1 cellular context compared by ENCODE assay signal in the genomic region with DNA sequence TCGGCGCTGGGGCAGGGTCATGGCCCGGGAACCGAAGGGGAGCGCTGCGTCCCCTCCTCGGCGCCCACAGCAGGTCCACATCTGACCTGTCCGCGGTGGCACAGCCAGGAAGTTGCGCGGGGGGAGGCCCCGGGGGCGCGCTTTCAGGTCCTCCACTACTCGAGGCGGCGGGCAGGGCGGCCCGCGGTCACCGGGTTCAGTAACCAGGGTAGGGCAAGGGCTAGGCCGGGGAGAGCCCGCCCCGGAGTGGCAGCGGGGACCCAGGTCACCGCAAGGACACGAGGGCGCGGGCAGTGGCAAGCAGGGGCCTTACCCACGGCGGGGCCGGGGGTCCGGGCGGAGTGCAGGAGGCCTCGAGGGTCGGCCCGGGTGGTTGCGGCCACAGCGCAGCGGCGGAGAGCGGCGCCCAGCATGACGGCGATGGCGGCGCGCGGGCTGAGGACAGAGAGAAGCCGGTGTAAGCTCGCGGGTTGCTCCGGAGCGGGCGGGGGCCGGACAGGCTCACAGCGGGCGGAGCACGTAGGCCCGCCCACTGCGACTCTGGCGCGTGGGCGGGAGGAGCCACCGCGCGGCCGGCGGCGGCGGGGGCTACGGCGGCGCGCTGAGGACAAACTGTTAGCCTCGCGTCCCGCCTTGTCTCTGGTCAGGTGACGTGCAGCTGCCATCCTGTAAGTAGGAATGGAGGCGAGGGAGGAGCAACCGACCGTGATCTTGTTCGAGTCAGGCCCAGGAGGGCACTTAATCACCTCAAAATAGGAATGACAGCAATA.
A peak's percentile ranks its signal among the peaks of the same experiment; 100 is the strongest.
TF ChIP-seq lines count a peak whose summit lies in the region.

TSS of gene COX5A (minus strand) at position 472 of the 770 bp plus-strand sequence. CDS start at position 413, 59 bp downstream.

TF ChIP-seq in WTC11, 78 proteins besides CTCF, POLR2A, EP300 and RAD21 (continued from another document and continues in another):
- TF ChIP-seq, protein P1, sequence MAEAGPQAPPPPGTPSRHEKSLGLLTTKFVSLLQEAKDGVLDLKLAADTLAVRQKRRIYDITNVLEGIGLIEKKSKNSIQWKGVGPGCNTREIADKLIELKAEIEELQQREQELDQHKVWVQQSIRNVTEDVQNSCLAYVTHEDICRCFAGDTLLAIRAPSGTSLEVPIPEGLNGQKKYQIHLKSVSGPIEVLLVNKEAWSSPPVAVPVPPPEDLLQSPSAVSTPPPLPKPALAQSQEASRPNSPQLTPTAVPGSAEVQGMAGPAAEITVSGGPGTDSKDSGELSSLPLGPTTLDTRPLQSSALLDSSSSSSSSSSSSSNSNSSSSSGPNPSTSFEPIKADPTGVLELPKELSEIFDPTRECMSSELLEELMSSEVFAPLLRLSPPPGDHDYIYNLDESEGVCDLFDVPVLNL (CRISPR knock-in tag; IDR thresholded peaks at IDR 0.05; ENCODE audit: borderline replicate concordance, low read depth), result peak; percentile 34; the same call in 1 of the 2 replicates
- peak; percentile 53; the same call in 1 of the 2 replicates for TF ChIP-seq TCF7 (CRISPR knock-in tag; IDR thresholded peaks at IDR 0.05; ENCODE audit: low read depth)
- TF ChIP-seq AR (CRISPR knock-in tag; IDR thresholded peaks at IDR 0.05), result no peak
- TF ChIP-seq, protein P2, sequence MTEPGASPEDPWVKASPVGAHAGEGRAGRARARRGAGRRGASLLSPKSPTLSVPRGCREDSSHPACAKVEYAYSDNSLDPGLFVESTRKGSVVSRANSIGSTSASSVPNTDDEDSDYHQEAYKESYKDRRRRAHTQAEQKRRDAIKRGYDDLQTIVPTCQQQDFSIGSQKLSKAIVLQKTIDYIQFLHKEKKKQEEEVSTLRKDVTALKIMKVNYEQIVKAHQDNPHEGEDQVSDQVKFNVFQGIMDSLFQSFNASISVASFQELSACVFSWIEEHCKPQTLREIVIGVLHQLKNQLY (CRISPR knock-in tag; IDR thresholded peaks at IDR 0.05), result peak; percentile 54; the same call in 1 of the 2 replicates
- TF ChIP-seq AFF4 (CRISPR knock-in tag; IDR thresholded peaks at IDR 0.05; ENCODE audit: borderline replicate concordance), result no peak
- TF ChIP-seq TEAD4 (CRISPR knock-in tag; IDR thresholded peaks at IDR 0.05), result no peak
- TF ChIP-seq HMGXB4 (CRISPR knock-in tag; IDR thresholded peaks at IDR 0.05), result peak; percentile 87; the same call in 1 of the 2 replicates
- no peak for TF ChIP-seq HMGA2 (CRISPR knock-in tag; IDR thresholded peaks at IDR 0.05)
- TF ChIP-seq, protein P3, sequence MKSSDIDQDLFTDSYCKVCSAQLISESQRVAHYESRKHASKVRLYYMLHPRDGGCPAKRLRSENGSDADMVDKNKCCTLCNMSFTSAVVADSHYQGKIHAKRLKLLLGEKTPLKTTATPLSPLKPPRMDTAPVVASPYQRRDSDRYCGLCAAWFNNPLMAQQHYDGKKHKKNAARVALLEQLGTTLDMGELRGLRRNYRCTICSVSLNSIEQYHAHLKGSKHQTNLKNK (CRISPR knock-in tag; IDR thresholded peaks at IDR 0.05), result no peak
- TF ChIP-seq, protein P4, sequence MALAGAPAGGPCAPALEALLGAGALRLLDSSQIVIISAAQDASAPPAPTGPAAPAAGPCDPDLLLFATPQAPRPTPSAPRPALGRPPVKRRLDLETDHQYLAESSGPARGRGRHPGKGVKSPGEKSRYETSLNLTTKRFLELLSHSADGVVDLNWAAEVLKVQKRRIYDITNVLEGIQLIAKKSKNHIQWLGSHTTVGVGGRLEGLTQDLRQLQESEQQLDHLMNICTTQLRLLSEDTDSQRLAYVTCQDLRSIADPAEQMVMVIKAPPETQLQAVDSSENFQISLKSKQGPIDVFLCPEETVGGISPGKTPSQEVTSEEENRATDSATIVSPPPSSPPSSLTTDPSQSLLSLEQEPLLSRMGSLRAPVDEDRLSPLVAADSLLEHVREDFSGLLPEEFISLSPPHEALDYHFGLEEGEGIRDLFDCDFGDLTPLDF (CRISPR knock-in tag; IDR thresholded peaks at IDR 0.05), result no peak
- TF ChIP-seq, protein P5, sequence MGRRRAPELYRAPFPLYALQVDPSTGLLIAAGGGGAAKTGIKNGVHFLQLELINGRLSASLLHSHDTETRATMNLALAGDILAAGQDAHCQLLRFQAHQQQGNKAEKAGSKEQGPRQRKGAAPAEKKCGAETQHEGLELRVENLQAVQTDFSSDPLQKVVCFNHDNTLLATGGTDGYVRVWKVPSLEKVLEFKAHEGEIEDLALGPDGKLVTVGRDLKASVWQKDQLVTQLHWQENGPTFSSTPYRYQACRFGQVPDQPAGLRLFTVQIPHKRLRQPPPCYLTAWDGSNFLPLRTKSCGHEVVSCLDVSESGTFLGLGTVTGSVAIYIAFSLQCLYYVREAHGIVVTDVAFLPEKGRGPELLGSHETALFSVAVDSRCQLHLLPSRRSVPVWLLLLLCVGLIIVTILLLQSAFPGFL (CRISPR knock-in tag; IDR thresholded peaks at IDR 0.05; ENCODE audit: borderline replicate concordance), result 0 out of 2 replicates have a peak, but pooled peaks have one; percentile 53
- peak; percentile 96 for TF ChIP-seq KAT7 (CRISPR knock-in tag; IDR thresholded peaks at IDR 0.05; ENCODE audit: borderline replicate concordance)
- TF ChIP-seq ELF4 (CRISPR knock-in tag; IDR thresholded peaks at IDR 0.05; ENCODE audit: low read depth), result no peak
- no peak for TF ChIP-seq NR2C2 (CRISPR knock-in tag; IDR thresholded peaks at IDR 0.05)
- no peak for TF ChIP-seq JAZF1 (CRISPR knock-in tag; IDR thresholded peaks at IDR 0.05)
- TF ChIP-seq NFATC4 (CRISPR knock-in tag; IDR thresholded peaks at IDR 0.05), result no peak
- TF ChIP-seq, protein P6, sequence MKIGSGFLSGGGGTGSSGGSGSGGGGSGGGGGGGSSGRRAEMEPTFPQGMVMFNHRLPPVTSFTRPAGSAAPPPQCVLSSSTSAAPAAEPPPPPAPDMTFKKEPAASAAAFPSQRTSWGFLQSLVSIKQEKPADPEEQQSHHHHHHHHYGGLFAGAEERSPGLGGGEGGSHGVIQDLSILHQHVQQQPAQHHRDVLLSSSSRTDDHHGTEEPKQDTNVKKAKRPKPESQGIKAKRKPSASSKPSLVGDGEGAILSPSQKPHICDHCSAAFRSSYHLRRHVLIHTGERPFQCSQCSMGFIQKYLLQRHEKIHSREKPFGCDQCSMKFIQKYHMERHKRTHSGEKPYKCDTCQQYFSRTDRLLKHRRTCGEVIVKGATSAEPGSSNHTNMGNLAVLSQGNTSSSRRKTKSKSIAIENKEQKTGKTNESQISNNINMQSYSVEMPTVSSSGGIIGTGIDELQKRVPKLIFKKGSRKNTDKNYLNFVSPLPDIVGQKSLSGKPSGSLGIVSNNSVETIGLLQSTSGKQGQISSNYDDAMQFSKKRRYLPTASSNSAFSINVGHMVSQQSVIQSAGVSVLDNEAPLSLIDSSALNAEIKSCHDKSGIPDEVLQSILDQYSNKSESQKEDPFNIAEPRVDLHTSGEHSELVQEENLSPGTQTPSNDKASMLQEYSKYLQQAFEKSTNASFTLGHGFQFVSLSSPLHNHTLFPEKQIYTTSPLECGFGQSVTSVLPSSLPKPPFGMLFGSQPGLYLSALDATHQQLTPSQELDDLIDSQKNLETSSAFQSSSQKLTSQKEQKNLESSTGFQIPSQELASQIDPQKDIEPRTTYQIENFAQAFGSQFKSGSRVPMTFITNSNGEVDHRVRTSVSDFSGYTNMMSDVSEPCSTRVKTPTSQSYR (CRISPR knock-in tag; IDR thresholded peaks at IDR 0.05), result no peak
- TF ChIP-seq ZNF138 (CRISPR knock-in tag; conservative IDR thresholded peaks at IDR 0.05), result no peak
- no peak for TF ChIP-seq MYBL2 (CRISPR knock-in tag; IDR thresholded peaks at IDR 0.05)
- TF ChIP-seq TP53 (CRISPR knock-in tag; IDR thresholded peaks at IDR 0.05), result no peak
- TF ChIP-seq NR3C1 (CRISPR knock-in tag; conservative IDR thresholded peaks at IDR 0.05; ENCODE audit: low read depth), result no peak
- TF ChIP-seq ZBTB21 (CRISPR knock-in tag; IDR thresholded peaks at IDR 0.05; ENCODE audit: borderline replicate concordance), result no peak
- no peak for TF ChIP-seq ZNF416 (CRISPR knock-in tag; IDR thresholded peaks at IDR 0.05)
- no peak for TF ChIP-seq ZNF121 (CRISPR knock-in tag; IDR thresholded peaks at IDR 0.05)
- TF ChIP-seq CREM (CRISPR knock-in tag; IDR thresholded peaks at IDR 0.05), result 0 out of 2 replicates have a peak, but pooled peaks have one; percentile 33
- TF ChIP-seq, protein P7, sequence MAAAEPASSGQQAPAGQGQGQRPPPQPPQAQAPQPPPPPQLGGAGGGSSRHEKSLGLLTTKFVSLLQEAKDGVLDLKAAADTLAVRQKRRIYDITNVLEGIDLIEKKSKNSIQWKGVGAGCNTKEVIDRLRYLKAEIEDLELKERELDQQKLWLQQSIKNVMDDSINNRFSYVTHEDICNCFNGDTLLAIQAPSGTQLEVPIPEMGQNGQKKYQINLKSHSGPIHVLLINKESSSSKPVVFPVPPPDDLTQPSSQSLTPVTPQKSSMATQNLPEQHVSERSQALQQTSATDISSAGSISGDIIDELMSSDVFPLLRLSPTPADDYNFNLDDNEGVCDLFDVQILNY (CRISPR knock-in tag; IDR thresholded peaks at IDR 0.05), result peak; percentile 90; the same call in 1 of the 2 replicates
- no peak for TF ChIP-seq PRRX2 (CRISPR knock-in tag; IDR thresholded peaks at IDR 0.05)
- TF ChIP-seq, protein P8, sequence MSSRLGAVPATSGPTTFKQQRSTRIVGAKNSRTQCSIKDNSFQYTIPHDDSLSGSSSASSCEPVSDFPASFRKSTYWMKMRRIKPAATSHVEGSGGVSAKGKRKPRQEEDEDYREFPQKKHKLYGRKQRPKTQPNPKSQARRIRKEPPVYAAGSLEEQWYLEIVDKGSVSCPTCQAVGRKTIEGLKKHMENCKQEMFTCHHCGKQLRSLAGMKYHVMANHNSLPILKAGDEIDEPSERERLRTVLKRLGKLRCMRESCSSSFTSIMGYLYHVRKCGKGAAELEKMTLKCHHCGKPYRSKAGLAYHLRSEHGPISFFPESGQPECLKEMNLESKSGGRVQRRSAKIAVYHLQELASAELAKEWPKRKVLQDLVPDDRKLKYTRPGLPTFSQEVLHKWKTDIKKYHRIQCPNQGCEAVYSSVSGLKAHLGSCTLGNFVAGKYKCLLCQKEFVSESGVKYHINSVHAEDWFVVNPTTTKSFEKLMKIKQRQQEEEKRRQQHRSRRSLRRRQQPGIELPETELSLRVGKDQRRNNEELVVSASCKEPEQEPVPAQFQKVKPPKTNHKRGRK (CRISPR knock-in tag; IDR thresholded peaks at IDR 0.05; ENCODE audit: borderline replicate concordance), result peak; percentile 52; the same call in 1 of the 2 replicates
- TF ChIP-seq FOXJ3 (CRISPR knock-in tag; IDR thresholded peaks at IDR 0.05; ENCODE audit: borderline replicate concordance), result no peak
- TF ChIP-seq FOXK1 (CRISPR knock-in tag; IDR thresholded peaks at IDR 0.05), result no peak; the same call in none of the 2 replicates
- TF ChIP-seq TEAD1 (CRISPR knock-in tag; IDR thresholded peaks at IDR 0.05), result peak; percentile 59; the same call in 1 of the 2 replicates
- TF ChIP-seq NFYB (CRISPR knock-in tag; conservative IDR thresholded peaks at IDR 0.05; ENCODE audit: low read depth), result 0 out of 2 replicates have a peak, but pooled peaks have one; percentile 21
- TF ChIP-seq ZNF263 (CRISPR knock-in tag; IDR thresholded peaks at IDR 0.05; ENCODE audit: low read depth), result no peak
- no peak for TF ChIP-seq ZNF396 (CRISPR knock-in tag; IDR thresholded peaks at IDR 0.05; ENCODE audit: borderline replicate concordance)
- peak; percentile 87; the same call in 1 of the 2 replicates for TF ChIP-seq ZNF219 (CRISPR knock-in tag; IDR thresholded peaks at IDR 0.05; ENCODE audit: borderline replicate concordance)
- TF ChIP-seq GRHL2 (CRISPR knock-in tag; IDR thresholded peaks at IDR 0.05; ENCODE audit: insufficient replicate concordance, severe bottlenecking), result no peak
